Comparison of ENCODE assay signal across 16 cellular contexts in genomic region chr9:121987312-121987711, GRCh38.
"Had no signal": no experiment of that assay in that cellular context is flagged by ENCODE, and none has a peak within 500 bp of the region (broad histone marks: within the 10 kb centered on the region; RNA-seq: fewer than 3 reads in every experiment).

No MANE protein-coding gene starts in this region.

- H3K9me3 ChIP-seq: esophagus muscularis mucosa, prostate gland, sigmoid colon had no signal

- H3K27ac ChIP-seq: esophagus muscularis mucosa, prostate gland, sigmoid colon had no signal

- H3K4me1 ChIP-seq: prostate gland had no signal

- DNase-seq: activated naive CD4-positive, alpha-beta T cell treated with anti-CD3 and anti-CD28 coated beads for 36 hours; activated naive CD8-positive, alpha-beta T cell treated with anti-CD3 and anti-CD28 coated beads, Interleukin-2, amount 50 U/mL, for 24 hours; central memory CD4-positive, alpha-beta T cell; cortex of kidney; effector CD4-positive, alpha-beta T cell; immature natural killer cell; left cardiac atrium; sigmoid colon; stimulated activated CD4-positive, alpha-beta T cell treated with anti-CD3 and anti-CD28 coated beads, Interleukin-1b, Interleukin-23, amount 100 ng/mL, for 48 hours; stimulated activated naive CD8-positive, alpha-beta T cell treated with anti-CD3 and anti-CD28 coated beads, Interleukin-15, amount 100 ng/mL, for 72 hours; T-helper 2 cell had no signal

- H3K36me3 ChIP-seq: prostate gland had no signal

- H3K27me3 ChIP-seq: esophagus muscularis mucosa, sigmoid colon had no signal

- H3K4me3 ChIP-seq: esophagus muscularis mucosa, lung, prostate gland, sigmoid colon had no signal

- FAIRE-seq: TTC549, urothelium cell line had no signal
